Comparison of ENCODE assay signal across 26 cellular contexts in the genomic region with DNA sequence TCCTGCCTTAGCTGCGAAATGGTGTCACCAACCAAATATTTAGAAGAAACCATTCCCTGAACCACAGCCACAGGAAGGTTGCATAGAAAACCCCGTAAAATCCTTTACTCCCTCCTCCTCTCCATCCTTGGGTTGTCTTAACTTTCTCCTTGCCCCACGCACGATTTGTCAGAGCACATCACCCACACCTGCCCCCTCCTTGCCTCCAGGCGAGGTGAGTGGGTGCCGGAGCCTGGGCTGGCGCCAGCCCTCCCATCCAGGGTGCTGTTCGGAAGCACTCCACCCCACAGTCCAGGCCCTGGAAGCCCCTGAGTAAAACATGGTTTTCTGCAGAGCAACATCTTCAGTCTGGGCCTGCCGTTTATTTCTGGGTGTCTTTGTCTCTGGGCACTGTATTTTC. TPM values are rescaled to one million over a fixed set of nuclear protein-coding genes. Genes with fewer than 3 reads are reported as not detected.
"Had no signal": no experiment of that assay in that cellular context is flagged by ENCODE, and none has a peak within 500 bp of the region (broad histone marks: within the 10 kb centered on the region; RNA-seq: fewer than 3 reads in every experiment).

No MANE protein-coding gene starts in this region.

- H3K4me3 Mint-ChIP-seq: dendritic cell treated with granulocyte-macrophage colony-stimulating factor and Interleukin-4, amounts not matched to agents 40 ng/mL and 50 ng/mL, for 4 days; effector memory CD8-positive, alpha-beta T cell; naive B cell; nephron had no signal

- ATAC-seq: effector memory CD8-positive, alpha-beta T cell; foreskin keratinocyte; left cardiac atrium; lower lobe of right lung; pancreas; right lobe of liver had no signal

- H3K4me3 ChIP-seq: hepatocyte, left ventricle myocardium inferior, lower lobe of right lung, pancreas, right lobe of liver, spleen, stomach, thoracic aorta, transverse colon had no signal

- H3K27me3 ChIP-seq: foreskin keratinocyte, hepatocyte, pancreas, right lobe of liver, spleen, stomach, transverse colon had no signal

- H3K27ac ChIP-seq: foreskin keratinocyte, hepatocyte, left ventricle myocardium inferior, lower lobe of right lung, pancreas, right lobe of liver, spleen, stomach, thoracic aorta, transverse colon had no signal

- H3K36me3 Mint-ChIP-seq: naive B cell had no signal

- DNase-seq: effector memory CD8-positive, alpha-beta T cell; erythroblast; foreskin keratinocyte; kidney; left cardiac atrium; left ventricle myocardium inferior; lower lobe of right lung; mesenchymal stem cell; naive B cell; occipital lobe; right lobe of liver; spleen; stimulated activated CD4-positive, alpha-beta T cell treated with anti-CD3 and anti-CD28 coated beads, Interleukin-15, amount 100 ng/mL, for 24 hours; stimulated activated CD4-positive, alpha-beta T cell treated with anti-CD3 and anti-CD28 coated beads, Interleukin-1b, Interleukin-23, amount 100 ng/mL, for 48 hours; stimulated activated CD4-positive, alpha-beta T cell treated with anti-CD3 and anti-CD28 coated beads, Interleukin-4, amount 100 ng/mL, for 4 hours; stimulated activated naive CD4-positive, alpha-beta T cell; stomach; transverse colon had no signal

- H3K4me1 ChIP-seq: foreskin keratinocyte, right lobe of liver, transverse colon had no signal

- H3K27ac Mint-ChIP-seq: dendritic cell treated with granulocyte-macrophage colony-stimulating factor and Interleukin-4, amounts not matched to agents 40 ng/mL and 50 ng/mL, for 4 days; nephron had no signal

- H3K9me3 ChIP-seq: left ventricle myocardium inferior, lower lobe of right lung, pancreas, right lobe of liver, spleen, stomach, thoracic aorta, transverse colon had no signal

- H3K9me3 Mint-ChIP-seq: dendritic cell treated with granulocyte-macrophage colony-stimulating factor and Interleukin-4, amounts not matched to agents 40 ng/mL and 50 ng/mL, for 4 days; effector memory CD8-positive, alpha-beta T cell; naive B cell; nephron had no signal

- H3K27me3 Mint-ChIP-seq: dendritic cell treated with granulocyte-macrophage colony-stimulating factor and Interleukin-4, amounts not matched to agents 40 ng/mL and 50 ng/mL, for 4 days; effector memory CD8-positive, alpha-beta T cell; naive B cell; progenitor cell of endocrine pancreas had no signal

- H3K4me2 ChIP-seq: hepatocyte had no signal

RNA-seq across cellular contexts. Expression of a gene that starts 3.7 kb away (rescaled TPM):
- total RNA-seq: foreskin keratinocyte, occipital lobe, renal cortical epithelial cell, urinary bladder had no signal
- polyA plus RNA-seq: foreskin keratinocyte had no signal
